In the genomic region with DNA sequence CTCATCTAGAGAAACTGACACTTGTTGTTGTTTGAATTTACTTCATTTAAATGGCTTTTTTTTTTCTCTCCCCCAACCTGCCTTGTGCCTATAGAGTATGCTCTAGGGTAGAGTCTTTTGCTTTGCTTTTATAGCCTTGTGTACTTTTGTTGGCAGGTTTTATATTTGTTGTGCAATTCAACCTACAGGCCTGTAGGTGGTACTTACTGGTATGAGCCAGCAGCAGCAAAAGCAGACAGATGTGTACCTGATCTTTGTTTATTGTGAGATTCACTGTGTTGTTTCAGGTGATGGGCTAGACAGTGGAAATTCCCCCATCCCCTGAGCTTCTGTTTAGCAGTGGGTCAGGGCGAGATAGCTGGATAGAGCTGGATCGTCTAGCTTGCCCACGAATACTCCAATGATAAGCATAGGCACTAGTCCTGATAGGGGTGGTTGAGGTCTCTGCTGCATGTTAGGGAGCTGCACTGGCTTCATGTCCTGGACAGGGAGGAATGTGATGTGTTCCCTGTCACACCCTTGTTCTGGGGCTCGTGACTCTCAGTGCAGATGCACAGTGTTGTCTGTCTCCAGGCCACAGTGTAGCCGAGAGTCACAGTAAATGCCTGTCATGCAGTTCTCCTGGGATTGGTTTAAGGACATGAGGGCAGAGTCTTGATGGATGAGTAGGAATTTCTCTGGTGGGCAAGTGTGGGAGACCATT, we compare ENCODE assay signal across 9 cellular contexts. TPM values are rescaled to one million over a fixed set of nuclear protein-coding genes. Genes with fewer than 3 reads are reported as not detected.
DNase-seq lines count a peak whose midpoint lies in the region; TF ChIP-seq lines count a peak whose summit lies in the region.
"Had no signal": no experiment of that assay in that cellular context is flagged by ENCODE, and none has a peak within 500 bp of the region (broad histone marks: within the 10 kb centered on the region; RNA-seq: fewer than 3 reads in every experiment).

No MANE protein-coding gene starts in this region.

- H3K27ac ChIP-seq in Karpas-422 (ENCODE audit: low read length) (no peak overlapping the region), endodermal cell (ENCODE audit: low read depth, low read length) (no peak overlapping the region)
- H3K27ac ChIP-seq: A549 had no signal

- no peak overlapping the region for H3K4me2 ChIP-seq in Karpas-422 (ENCODE audit: low read depth, low read length, poor library complexity, severe bottlenecking)
- H3K4me2 ChIP-seq: A549 had no signal

- no peak overlapping the region for H3K9ac ChIP-seq in Karpas-422 (ENCODE audit: low read length)
- H3K9ac ChIP-seq in endodermal cell (ENCODE audit: extremely low read depth, low read length, poor library complexity, severe bottlenecking): no peak overlapping the region

- H3K4me3 Mint-ChIP-seq in endodermal cell (no peak overlapping the region), progenitor cell of endocrine pancreas (ENCODE audit: low read depth) (no peak overlapping the region)
- no peak overlapping the region for H3K4me3 Mint-ChIP-seq in activated CD4-positive, alpha-beta T cell treated with anti-CD3 and anti-CD28 coated beads, Interleukin-2, amount 10 ng/mL, durations not matched to agents 7 days and 5 days

- POLR2A ChIA-PET in activated CD4-positive, alpha-beta T cell treated with anti-CD3 and anti-CD28 coated beads, Interleukin-2, amount 10 ng/mL, durations not matched to agents 7 days and 5 days (lab: Charles Lee): no interaction called here

- H3K9me3 ChIP-seq in Karpas-422 (ENCODE audit: low read length) (no peaks in the 10 kb centered on the region), endodermal cell (ENCODE audit: control insufficient read depth, low read length) (peaks cover 8% of the 10 kb centered on the region)
- H3K9me3 ChIP-seq: A549 had no signal

- H2AFZ ChIP-seq in Karpas-422 (ENCODE audit: low read length): no peak overlapping the region

- TF ChIP-seq CTCF in endodermal cell (conservative IDR thresholded peaks at IDR 0.05) (peak; percentile 68), progenitor cell of endocrine pancreas (IDR thresholded peaks at IDR 0.05; ENCODE audit: unreplicated experiment) (peak; percentile 33)

- H3K4me3 ChIP-seq in Karpas-422 (ENCODE audit: low read length) (no peak overlapping the region), endodermal cell (ENCODE audit: low read length) (no peak overlapping the region)
- H3K4me3 ChIP-seq: A549 had no signal

- H3K36me3 Mint-ChIP-seq in endodermal cell (ENCODE audit: low read depth) (no peaks in the 10 kb centered on the region), progenitor cell of endocrine pancreas (ENCODE audit: insufficient read depth) (peaks cover 2% of the 10 kb centered on the region)
- H3K36me3 Mint-ChIP-seq in activated CD4-positive, alpha-beta T cell treated with anti-CD3 and anti-CD28 coated beads, Interleukin-2, amount 10 ng/mL, durations not matched to agents 7 days and 5 days (ENCODE audit: low read depth): peaks cover 8% of the 10 kb centered on the region

- H3K27me3 Mint-ChIP-seq in endodermal cell (ENCODE audit: insufficient read depth) (no peaks in the 10 kb centered on the region), progenitor cell of endocrine pancreas (no peaks in the 10 kb centered on the region)
- H3K27me3 Mint-ChIP-seq in activated CD4-positive, alpha-beta T cell treated with anti-CD3 and anti-CD28 coated beads, Interleukin-2, amount 10 ng/mL, durations not matched to agents 7 days and 5 days: no peaks in the 10 kb centered on the region

- H3K9me3 Mint-ChIP-seq in endodermal cell (no peaks in the 10 kb centered on the region), progenitor cell of endocrine pancreas (ENCODE audit: low read depth) (peaks cover 4% of the 10 kb centered on the region)
- peaks cover 9% of the 10 kb centered on the region for H3K9me3 Mint-ChIP-seq in activated CD4-positive, alpha-beta T cell treated with anti-CD3 and anti-CD28 coated beads, Interleukin-2, amount 10 ng/mL, durations not matched to agents 7 days and 5 days

- H4K20me1 ChIP-seq in Karpas-422 (ENCODE audit: insufficient read depth, low read depth, low read length): no peaks in the 10 kb centered on the region

- no peak overlapping the region for H3K27ac Mint-ChIP-seq in endodermal cell
- H3K27ac Mint-ChIP-seq in progenitor cell of endocrine pancreas: peak overlapping the region; percentile 27
- H3K27ac Mint-ChIP-seq in activated CD4-positive, alpha-beta T cell treated with anti-CD3 and anti-CD28 coated beads, Interleukin-2, amount 10 ng/mL, durations not matched to agents 7 days and 5 days: no peak overlapping the region

- H3K4me1 ChIP-seq in Karpas-422 (ENCODE audit: low read length) (peaks cover 14% of the 10 kb centered on the region; the same call in 1 of the 2 replicates), endodermal cell (ENCODE audit: control insufficient read depth, insufficient read depth, low read length) (no peaks in the 10 kb centered on the region)
- H3K4me1 ChIP-seq: A549 had no signal

- peak; percentile 49 for DNase-seq in DMS53 (lab: John Stamatoyannopoulos, UW)
- DNase-seq in DMS53 treated with DMSO at 0.1 percent for 48 hours (lab: John Stamatoyannopoulos, UW; ENCODE audit: unreplicated experiment): no peak
- peak; percentile 53 for DNase-seq in Karpas-422
- DNase-seq in endodermal cell: no peak
- DNase-seq in progenitor cell of endocrine pancreas (ENCODE audit: low spot score, unreplicated experiment): no peak
- DNase-seq in NCI-H1105 (lab: John Stamatoyannopoulos, UW): no peak
- no peak for DNase-seq in activated CD4-positive, alpha-beta T cell treated with anti-CD3 and anti-CD28 coated beads, Interleukin-2, amount 10 ng/mL, durations not matched to agents 7 days and 5 days
- DNase-seq in NOMO-1 treated with DMSO at 0.1 percent for 48 hours (lab: John Stamatoyannopoulos, UW; ENCODE audit: unreplicated experiment): no peak

- WGBS in endodermal cell (ENCODE audit: insufficient coverage in 1 of 2, insufficient read length in 1 of 2), 2 experiments: 89 to 100% methylated on average over 2 to 5 of the region's 5 CpGs

- H3K4me1 Mint-ChIP-seq in endodermal cell (peaks cover 10% of the 10 kb centered on the region), progenitor cell of endocrine pancreas (ENCODE audit: low read depth) (peaks cover 14% of the 10 kb centered on the region)
- H3K4me1 Mint-ChIP-seq in activated CD4-positive, alpha-beta T cell treated with anti-CD3 and anti-CD28 coated beads, Interleukin-2, amount 10 ng/mL, durations not matched to agents 7 days and 5 days: peaks cover 16% of the 10 kb centered on the region

- CTCF ChIA-PET in activated CD4-positive, alpha-beta T cell treated with anti-CD3 and anti-CD28 coated beads, Interleukin-2, amount 10 ng/mL, durations not matched to agents 7 days and 5 days (lab: Charles Lee): interaction anchor here (0.7 kb wide), 1 partner anchor 228 kb away, joined by 4 read pairs; no protein-coding TSS in a partner anchor

- no peaks in the 10 kb centered on the region for H3K9me2 ChIP-seq in Karpas-422 (replicated peaks; ENCODE audit: insufficient read depth, low read length)

- H3K27me3 ChIP-seq in Karpas-422 (ENCODE audit: low read length) (no peaks in the 10 kb centered on the region), endodermal cell (ENCODE audit: control insufficient read depth, insufficient read depth, low read length, poor library complexity, severe bottlenecking) (no peaks in the 10 kb centered on the region)

- H3K79me2 ChIP-seq in Karpas-422 (ENCODE audit: low read length): peaks cover 31% of the 10 kb centered on the region; the same call in 1 of the 2 replicates

- H3K36me3 ChIP-seq in Karpas-422 (ENCODE audit: insufficient read depth, low read length): no peaks in the 10 kb centered on the region
- no peaks in the 10 kb centered on the region for H3K36me3 ChIP-seq in endodermal cell (ENCODE audit: control insufficient read depth, insufficient read depth, low read length)

RNA-seq across cellular contexts. Expression of a gene that starts 21.3 kb away (rescaled TPM):
- 12.0 and 19.7 TPM in 2 replicates for total RNA-seq in Karpas-422 (2014; rRNA removed; shearing (Covaris generic); ENCODE audit: low replicate concordance)
- total RNA-seq in endodermal cell (10 to 100 TPM; 20.6 to 31.5 TPM), progenitor cell of endocrine pancreas (30.9 and 31.7 TPM in 2 replicates)
- 11.5 TPM for polyA plus RNA-seq in endodermal cell (2013, experiment 1 of 2)
- polyA plus RNA-seq in endodermal cell (2013, experiment 2 of 2): 12.6 TPM
- 10 to 100 TPM; 20.3 to 21.6 TPM for total RNA-seq in activated CD4-positive, alpha-beta T cell treated with anti-CD3 and anti-CD28 coated beads, Interleukin-2, amount 10 ng/mL, durations not matched to agents 7 days and 5 days

RNA-seq across cellular contexts. Expression of a gene that starts 53.7 kb away (rescaled TPM):
- total RNA-seq in Karpas-422 (2014; rRNA removed; shearing (Covaris generic); ENCODE audit: low replicate concordance): not detected in 2 replicates
- total RNA-seq in endodermal cell (10 to 100 TPM; 36.2 to 59.9 TPM), progenitor cell of endocrine pancreas (35.4 and 40.1 TPM in 2 replicates)
- polyA plus RNA-seq in endodermal cell (2013, experiment 1 of 2): 50.8 TPM
- polyA plus RNA-seq in endodermal cell (2013, experiment 2 of 2): 52.9 TPM
- total RNA-seq in activated CD4-positive, alpha-beta T cell treated with anti-CD3 and anti-CD28 coated beads, Interleukin-2, amount 10 ng/mL, durations not matched to agents 7 days and 5 days: under 1 TPM; 0.05 to 0.15 TPM

Comparison
In these comparisons a context has a peak if more than half of its experiments do, and no peak if none do; other contexts are left out.
1. DNase-seq: peak in DMS53 (single experiment) and Karpas-422 (single experiment); none in DMS53 treated with DMSO at 0.1 percent for 48 hours (single experiment), endodermal cell (single experiment), progenitor cell of endocrine pancreas (single experiment), NCI-H1105 (single experiment), activated CD4-positive, alpha-beta T cell treated with anti-CD3 and anti-CD28 coated beads, Interleukin-2, amount 10 ng/mL, durations not matched to agents 7 days and 5 days (single experiment) and NOMO-1 treated with DMSO at 0.1 percent for 48 hours (single experiment).
2. RNA of a gene that starts 53.7 kb away (total RNA-seq): 36.2 to 59.9 TPM in endodermal cell and 35.4 to 40.1 TPM in progenitor cell of endocrine pancreas; 0.05 to 0.15 TPM in activated CD4-positive, alpha-beta T cell treated with anti-CD3 and anti-CD28 coated beads, Interleukin-2, amount 10 ng/mL, durations not matched to agents 7 days and 5 days and not detected in Karpas-422; every median in the first group is over 10 times any median in the second.